1 cellular context compared by ENCODE assay signal in genomic region chr2:159497256-159497655, GRCh38.
A peak's percentile ranks its signal among the peaks of the same experiment; 100 is the strongest.
TF ChIP-seq lines count a peak whose summit lies in the region.

No MANE protein-coding gene starts in this region.

TF ChIP-seq in IMR-90, 13 proteins besides CTCF, POLR2A, EP300 and RAD21:
- TF ChIP-seq MAFK (IDR thresholded peaks at IDR 0.05; ENCODE audit: low read depth, low read length) (peak; percentile 48; the same call in 1 of the 2 replicates), CHD1 (IDR thresholded peaks at IDR 0.05; ENCODE audit: low read depth, low read length) (no peak), CEBPB (IDR thresholded peaks at IDR 0.05; ENCODE audit: low read depth, low read length) (peak; percentile 22; the same call in 1 of the 2 replicates), MXI1 (IDR thresholded peaks at IDR 0.05; ENCODE audit: borderline replicate concordance, low read depth, low read length) (no peak), ELK1 (IDR thresholded peaks at IDR 0.05; ENCODE audit: borderline replicate concordance, low read depth, low read length) (no peak), RFX5 (IDR thresholded peaks at IDR 0.05; ENCODE audit: low read depth, low read length) (no peak), SMC3 (IDR thresholded peaks at IDR 0.05; ENCODE audit: low read depth, low read length) (no peak), NFE2L2 (IDR thresholded peaks at IDR 0.05; ENCODE audit: low read depth, low read length) (no peak), BHLHE40 (IDR thresholded peaks at IDR 0.05; ENCODE audit: low read depth, low read length) (no peak), FOS (IDR thresholded peaks at IDR 0.05; ENCODE audit: low read depth, low read length) (peak; percentile 57), USF2 (IDR thresholded peaks at IDR 0.05; ENCODE audit: low read depth, low read length) (peak; percentile 80)
